In the genomic region with DNA sequence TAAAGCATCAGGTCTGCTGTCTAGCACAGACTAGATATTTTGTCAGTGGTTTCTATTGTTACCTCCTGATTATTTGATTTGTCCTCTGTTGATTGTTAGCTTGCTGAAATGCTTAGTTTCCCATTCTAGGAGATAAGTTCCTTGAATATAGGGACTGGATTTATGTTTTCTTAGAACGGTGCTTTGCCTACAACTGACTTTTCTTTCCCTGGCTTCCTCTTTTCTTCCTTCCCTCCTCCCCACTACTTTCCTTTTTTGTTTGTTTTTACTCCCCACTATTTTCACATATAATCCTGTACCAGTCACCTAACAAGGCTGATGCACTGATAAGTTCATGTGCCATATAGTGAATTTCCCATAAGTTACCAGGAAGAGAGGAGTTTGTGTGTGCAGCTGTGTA, we compare ENCODE assay signal across 14 cellular contexts. TPM values are rescaled to one million over a fixed set of nuclear protein-coding genes. Genes with fewer than 3 reads are reported as not detected.
DNase-seq lines count a peak whose midpoint lies in the region; ATAC-seq and TF ChIP-seq lines count a peak whose summit lies in the region.
"Had no signal": no experiment of that assay in that cellular context is flagged by ENCODE, and none has a peak within 500 bp of the region (broad histone marks: within the 10 kb centered on the region; RNA-seq: fewer than 3 reads in every experiment).

No MANE protein-coding gene starts in this region.

- H3K4me2 ChIP-seq in DOHH2 (ENCODE audit: low read length) (peak overlapping the region; percentile 66), Karpas-422 (ENCODE audit: low read depth, low read length, poor library complexity, severe bottlenecking) (peak overlapping the region; percentile 74)
- H3K4me2 ChIP-seq: BLaER1 had no signal

- ATAC-seq in thoracic aorta (ENCODE audit: insufficient number of reproducible peaks, low FRiP score, low read depth) (no peak), upper lobe of right lung (no peak)
- ATAC-seq: GM12878 had no signal

- intact Hi-C loops in ascending aorta (cut with DNase I) (no loop called here), upper lobe of right lung (cut with DNase I) (no loop called here)

- H3K9ac ChIP-seq in Karpas-422 (ENCODE audit: low read length), result peak overlapping the region; percentile 73
- H3K9ac ChIP-seq: BLaER1 had no signal

- H3K27ac ChIP-seq in DOHH2 (ENCODE audit: low read depth, low read length), result peak overlapping the region; percentile 93
- H3K27ac ChIP-seq in Karpas-422 (ENCODE audit: low read length), result peak overlapping the region; percentile 100
- H3K27ac ChIP-seq in ascending aorta, result peak overlapping the region; percentile 76 to 89
- H3K27ac ChIP-seq in thoracic aorta, result peak overlapping the region; percentile 81 to 83
- H3K27ac ChIP-seq in upper lobe of right lung, result no peak overlapping the region
- H3K27ac ChIP-seq: BLaER1 had no signal

- TF ChIP-seq CTCF in DOHH2 (IDR thresholded peaks at IDR 0.05; ENCODE audit: low read depth, low read length, poor library complexity, severe bottlenecking), result no peak
- TF ChIP-seq CTCF in ascending aorta (IDR thresholded peaks at IDR 0.05), result no peak
- TF ChIP-seq CTCF in thoracic aorta (IDR thresholded peaks at IDR 0.05), result no peak
- TF ChIP-seq CTCF in upper lobe of right lung (IDR thresholded peaks at IDR 0.05), result no peak

- H3K79me2 ChIP-seq in DOHH2 (ENCODE audit: control insufficient read depth, low read length), result no peaks in the 10 kb centered on the region
- no peaks in the 10 kb centered on the region for H3K79me2 ChIP-seq in Karpas-422 (ENCODE audit: low read length)

- H3K9me2 ChIP-seq in DOHH2 (replicated peaks; ENCODE audit: control insufficient read depth, low read length) (no peaks in the 10 kb centered on the region), Karpas-422 (replicated peaks; ENCODE audit: insufficient read depth, low read length) (no peaks in the 10 kb centered on the region)

- no peaks in the 10 kb centered on the region for H3K9me3 ChIP-seq in DOHH2 (ENCODE audit: control insufficient read depth, insufficient read depth, low read length)
- no peaks in the 10 kb centered on the region for H3K9me3 ChIP-seq in Karpas-422 (ENCODE audit: low read length)
- no peaks in the 10 kb centered on the region for H3K9me3 ChIP-seq in ascending aorta
- H3K9me3 ChIP-seq in thoracic aorta, result no peaks in the 10 kb centered on the region
- H3K9me3 ChIP-seq in upper lobe of right lung, result no peaks in the 10 kb centered on the region
- H3K9me3 ChIP-seq: BLaER1 had no signal

- DNase-seq in Karpas-422 (peak; percentile 63), ascending aorta (ENCODE audit: low spot score in 2 of 2) (no peak), thoracic aorta (ENCODE audit: low spot score) (no peak), occipital lobe (lab: John Stamatoyannopoulos, UW) (no peak), upper lobe of right lung (no peak), HuH-7 (ENCODE audit: low spot score) (no peak)
- DNase-seq: 8988T; CD4-positive, alpha-beta memory T cell; DMS79 treated with DMSO at 0.1 percent for 48 hours; EL; H9 had no signal

- H3K36me3 ChIP-seq in DOHH2 (ENCODE audit: control insufficient read depth, low read length) (no peaks in the 10 kb centered on the region), Karpas-422 (ENCODE audit: insufficient read depth, low read length) (no peaks in the 10 kb centered on the region), ascending aorta (no peaks in the 10 kb centered on the region), thoracic aorta (no peaks in the 10 kb centered on the region), upper lobe of right lung (no peaks in the 10 kb centered on the region)
- H3K36me3 ChIP-seq: BLaER1 had no signal

- H3F3A ChIP-seq in DOHH2 (ENCODE audit: control insufficient read depth, insufficient read depth), result peaks cover 51% of the 10 kb centered on the region

- H3K4me1 ChIP-seq in DOHH2 (ENCODE audit: control insufficient read depth, low read length), result peaks cover 80% of the 10 kb centered on the region
- peaks cover 80% of the 10 kb centered on the region for H3K4me1 ChIP-seq in Karpas-422 (ENCODE audit: low read length)
- peaks cover 5 to 20% of the 10 kb centered on the region in 2 donors for H3K4me1 ChIP-seq in ascending aorta
- H3K4me1 ChIP-seq in thoracic aorta (ENCODE audit: control insufficient read depth in 1 of 2, low read depth in 2 of 2), result peaks cover 3 to 65% of the 10 kb centered on the region in 2 donors
- no peaks in the 10 kb centered on the region for H3K4me1 ChIP-seq in upper lobe of right lung

- H2AFZ ChIP-seq in Karpas-422 (ENCODE audit: low read length), result no peak overlapping the region

- H3K4me3 ChIP-seq in DOHH2 (ENCODE audit: low read length), result peak overlapping the region; percentile 48
- peak overlapping the region; percentile 48 for H3K4me3 ChIP-seq in Karpas-422 (ENCODE audit: low read length)
- no peak overlapping the region for H3K4me3 ChIP-seq in ascending aorta
- no peak overlapping the region for H3K4me3 ChIP-seq in thoracic aorta
- no peak overlapping the region for H3K4me3 ChIP-seq in upper lobe of right lung
- H3K4me3 ChIP-seq: BLaER1, GM12878 had no signal

- no peaks in the 10 kb centered on the region for H4K20me1 ChIP-seq in DOHH2 (ENCODE audit: control insufficient read depth, insufficient read depth, low read depth, low read length)
- no peaks in the 10 kb centered on the region for H4K20me1 ChIP-seq in Karpas-422 (ENCODE audit: insufficient read depth, low read depth, low read length)
- H4K20me1 ChIP-seq: BLaER1 had no signal

- H3K27me3 ChIP-seq in DOHH2 (ENCODE audit: control insufficient read depth, low read length), result no peaks in the 10 kb centered on the region
- H3K27me3 ChIP-seq in Karpas-422 (ENCODE audit: low read length), result no peaks in the 10 kb centered on the region
- no peaks in the 10 kb centered on the region for H3K27me3 ChIP-seq in ascending aorta
- no peaks in the 10 kb centered on the region for H3K27me3 ChIP-seq in thoracic aorta (replicated peaks; ENCODE audit: insufficient read depth)
- H3K27me3 ChIP-seq in upper lobe of right lung, result no peaks in the 10 kb centered on the region
- H3K27me3 ChIP-seq: BLaER1 had no signal

RNA-seq across cellular contexts. Expression of a gene that starts 58.5 kb away (rescaled TPM):
- total RNA-seq in Karpas-422 (2014; rRNA removed; shearing (Covaris generic); ENCODE audit: low replicate concordance), result 304 and 383 TPM in 2 replicates
- 20.6 TPM for total RNA-seq in ascending aorta
- 10 to 100 TPM; 24.5 to 87.6 TPM for total RNA-seq in thoracic aorta
- total RNA-seq in occipital lobe, result 58.8 TPM
- total RNA-seq in upper lobe of right lung, result 53.8 TPM

Comparison
In these comparisons a context has a peak if more than half of its experiments do, and no peak if none do; other contexts are left out.
1. H3K4me3 ChIP-seq: peak in DOHH2 (single experiment) and Karpas-422 (single experiment); none in ascending aorta (0 of 2), thoracic aorta (single experiment) and upper lobe of right lung (single experiment).